ENCODE assay signal across 29 cellular contexts in genomic region chr7:150908173-150908572, GRCh38. TPM values are rescaled to one million over a fixed set of nuclear protein-coding genes. Genes with fewer than 3 reads are reported as not detected.
"Had no signal": no experiment of that assay in that cellular context is flagged by ENCODE, and none has a peak within 500 bp of the region (broad histone marks: within the 10 kb centered on the region; RNA-seq: fewer than 3 reads in every experiment).

No MANE protein-coding gene starts in this region.

- H3K36me3 ChIP-seq: stomach, suprapubic skin, thoracic aorta, thyroid gland, tibial artery, tibial nerve, transverse colon, upper lobe of left lung, upper lobe of right lung, uterus, vagina had no signal

- H3K27me3 ChIP-seq: testis, thyroid gland, upper lobe of left lung, uterus, vagina had no signal

- FAIRE-seq: urothelium cell line had no signal

- H3K9me3 ChIP-seq: stomach, suprapubic skin, testis, thoracic aorta, thyroid gland, tibial artery, tibial nerve, transverse colon, upper lobe of left lung, upper lobe of right lung, uterus, vagina had no signal

- DNase-seq: stimulated activated CD4-positive, alpha-beta T cell treated with anti-CD3 and anti-CD28 coated beads, Interleukin-2, amount 100 ng/mL, for 48 hours; stimulated activated CD4-positive, alpha-beta T cell treated with anti-CD3 and anti-CD28 coated beads, Interleukin-4, amount 100 ng/mL, for 1 hour; stimulated activated CD4-positive, alpha-beta T cell treated with anti-CD3 and anti-CD28 coated beads, Interleukin-4, amount 100 ng/mL, for 24 hours; stimulated activated CD4-positive, alpha-beta T cell treated with anti-CD3 and anti-CD28 coated beads, Interleukin-4, amount 100 ng/mL, for 4 hours; stimulated activated CD8-positive, alpha-beta memory T cell treated with anti-CD3 and anti-CD28 coated beads, Interleukin-4, amount 100 ng/mL, for 48 hours; stimulated activated naive B cell treated with anti-CD40 and anti-IgM and Interleukin-4, amounts not matched to agents 10 μg/mL and 1 μg/mL and 100 μg/mL, for 72 hours; stimulated activated naive CD4-positive, alpha-beta T cell; stimulated activated naive CD4-positive, alpha-beta T cell treated with Interleukin-2 at 50 U/mL for 16 hours; stimulated activated naive CD8-positive, alpha-beta T cell treated with anti-CD3 and anti-CD28 coated beads, Interleukin-15, amount 100 ng/mL, for 72 hours; stimulated activated naive CD8-positive, alpha-beta T cell treated with anti-CD3 and anti-CD28 coated beads, Interleukin-15, Interleukin-2, amounts not matched to agents 100 U/mL and 50 U/mL, for 24 hours; stomach; substantia nigra; testis; thyroid gland; tibial artery; transverse colon; trophoblast cell; upper lobe of left lung; upper lobe of right lung; uterus had no signal

- H3K27ac ChIP-seq: stomach, suprapubic skin, testis, thoracic aorta, thyroid gland, tibial artery, tibial nerve, transverse colon, upper lobe of left lung, upper lobe of right lung, uterus, vagina had no signal

- H3K4me1 ChIP-seq: thyroid gland, upper lobe of left lung, upper lobe of right lung had no signal

- ATAC-seq: stimulated activated effector memory CD8-positive, alpha-beta T cell treated with anti-CD3 and anti-CD28 coated beads, Interleukin-12 subunit alpha, Interleukin-12 subunit beta, amount 100 ng/mL, for 72 hours; stimulated activated memory B cell treated with anti-CD40 and anti-IgM and Interleukin-4, amounts not matched to agents 10 μg/mL and 1 μg/mL and 100 μg/mL, for 72 hours; stimulated activated naive B cell treated with anti-CD40 and anti-IgM and Interleukin-4, amounts not matched to agents 10 μg/mL and 1 μg/mL and 100 μg/mL, for 72 hours; stimulated activated naive CD8-positive, alpha-beta T cell treated with anti-CD3 and anti-CD28 coated beads, Interleukin-15, amount 100 ng/mL, for 72 hours; stimulated activated naive CD8-positive, alpha-beta T cell treated with anti-CD3 and anti-CD28 coated beads, Interleukin-15, Interleukin-2, amounts not matched to agents 100 U/mL and 50 U/mL, for 24 hours; upper lobe of right lung had no signal

- H3K4me3 ChIP-seq: stomach, suprapubic skin, testis, thoracic aorta, thyroid gland, tibial artery, tibial nerve, transverse colon, upper lobe of left lung, upper lobe of right lung, uterus, vagina had no signal

RNA-seq across cellular contexts. Expression of gene AOC1, which starts 55.9 kb away (rescaled TPM):
- total RNA-seq: temporal lobe, thoracic aorta, tibial nerve, vagina had no signal
- polyA plus RNA-seq: urinary bladder had no signal
